18 cellular contexts compared by ENCODE assay signal in genomic region chr11:80167766-80168165, GRCh38.
A peak's percentile ranks its signal among the peaks of the same experiment; 100 is the strongest.
DNase-seq lines count a peak whose midpoint lies in the region; ATAC-seq and TF ChIP-seq lines count a peak whose summit lies in the region.
"Had no signal": no experiment of that assay in that cellular context is flagged by ENCODE, and none has a peak within 500 bp of the region (broad histone marks: within the 10 kb centered on the region; RNA-seq: fewer than 3 reads in every experiment).

No MANE protein-coding gene starts in this region.

- H3K27ac ChIP-seq in HUES48 (ENCODE audit: low read depth, low read length) (peak overlapping the region; percentile 55), PC-3 (ENCODE audit: low read length) (no peak overlapping the region), left lung (no peak overlapping the region)
- H3K27ac ChIP-seq: hepatocyte, pancreas had no signal

- H3K79me2 ChIP-seq in PC-3 (ENCODE audit: low read length) = no peaks in the 10 kb centered on the region
- H3K79me2 ChIP-seq: hepatocyte had no signal

- H3K9me2 ChIP-seq in PC-3 (replicated peaks; ENCODE audit: low read length) = no peaks in the 10 kb centered on the region

- BruUV-seq in PC-3 (replicated peaks; lab: Mats Ljungman, UMichigan) = no TSS peak

- H2AFZ ChIP-seq in PC-3 (ENCODE audit: low read length) = no peak overlapping the region
- H2AFZ ChIP-seq: hepatocyte had no signal

- H3K27me3 ChIP-seq in HUES48 (ENCODE audit: control insufficient read depth, insufficient read depth, low read length) (no peaks in the 10 kb centered on the region), PC-3 (ENCODE audit: low read length) (no peaks in the 10 kb centered on the region), left lung (no peaks in the 10 kb centered on the region)
- H3K27me3 ChIP-seq: hepatocyte, pancreas had no signal

- H3K4me1 ChIP-seq in HUES48 (ENCODE audit: control insufficient read depth, insufficient read depth, low read length) = peaks cover 10% of the 10 kb centered on the region
- H3K4me1 ChIP-seq in PC-3 (ENCODE audit: insufficient read depth, low read length) = no peaks in the 10 kb centered on the region
- H3K4me1 ChIP-seq in left lung = no peaks in the 10 kb centered on the region
- H3K4me1 ChIP-seq: pancreas had no signal

- H3K9me3 ChIP-seq in HUES48 (ENCODE audit: control insufficient read depth, insufficient read depth, low read length) (no peaks in the 10 kb centered on the region), PC-3 (ENCODE audit: low read length) (0 out of 2 replicates have a peak, but pooled peaks cover 18% of the 10 kb centered on the region), left lung (peaks cover 0 to 9% of the 10 kb centered on the region in 2 donors)
- H3K9me3 ChIP-seq: pancreas had no signal

- intact Hi-C loops in PC-3 (cut with micrococcal nuclease) = no loop called here
- intact Hi-C loops in left lung (cut with DNase I) = no loop called here

- H3K4me3 ChIP-seq in AG10803 (ENCODE audit: low read length) (no peak overlapping the region), HUES48 (ENCODE audit: low read depth, low read length) (no peak overlapping the region), PC-3 (ENCODE audit: low read length) (no peak overlapping the region), left lung (no peak overlapping the region)
- H3K4me3 ChIP-seq: hepatocyte, pancreas had no signal

- ATAC-seq in PC-3 = no peak
- ATAC-seq in HG02610 (IDR thresholded peaks at IDR 0.05; ENCODE audit: unreplicated experiment) = no peak
- ATAC-seq in left lung = no peak
- ATAC-seq: left cardiac atrium; pancreas; Right ventricle myocardium inferior; stimulated activated memory B cell treated with anti-CD40 and anti-IgM and Interleukin-4, amounts not matched to agents 10 μg/mL and 1 μg/mL and 100 μg/mL, for 72 hours had no signal

- no peak overlapping the region for H3K9ac ChIP-seq in HUES48 (ENCODE audit: low read depth, low read length)
- H3K9ac ChIP-seq in PC-3 (ENCODE audit: low read length) = no peak overlapping the region

- no peaks in the 10 kb centered on the region for H4K20me1 ChIP-seq in PC-3 (ENCODE audit: low read length)

- CTCF ChIA-PET in PC-3 (lab: Charles Lee) = no interaction called here

- POLR2A ChIA-PET in PC-3 (lab: Charles Lee; ENCODE audit: unreplicated experiment) = no interaction called here

- H3K4me2 ChIP-seq in PC-3 (ENCODE audit: low read length) = no peak overlapping the region
- H3K4me2 ChIP-seq: hepatocyte had no signal

- TF ChIP-seq CTCF in AG10803 (conservative IDR thresholded peaks at IDR 0.05; ENCODE audit: low read length) (no peak), PC-3 (conservative IDR thresholded peaks at IDR 0.05; ENCODE audit: low read depth, low read length) (no peak), left lung (IDR thresholded peaks at IDR 0.05) (no peak)

- peak; percentile 49 for DNase-seq in AG10803 (ENCODE audit: low read depth)
- peak; percentile 34 for DNase-seq in PC-3
- DNase-seq in glomerular visceral epithelial cell (ENCODE audit: extremely low spot score) = peak; percentile 53
- no peak for DNase-seq in SW480 (ENCODE audit: low spot score)
- no peak for DNase-seq in left lung
- DNase-seq in GDM1 (lab: John Stamatoyannopoulos, UW) = no peak
- DNase-seq: activated CD4-positive, alpha-beta T cell treated with anti-CD3 and anti-CD28 coated beads for 48 hours; activated naive CD4-positive, alpha-beta T cell treated with anti-CD3 and anti-CD28 coated beads, Interleukin-2, amount 50 U/mL, for 16 hours; left cardiac atrium; NCI-H1930; NCI-H510A; pancreas; T1000 had no signal

- H3K36me3 ChIP-seq in HUES48 (ENCODE audit: control insufficient read depth, insufficient read depth, low read length) (no peaks in the 10 kb centered on the region), PC-3 (ENCODE audit: low read depth, low read length) (no peaks in the 10 kb centered on the region), left lung (no peaks in the 10 kb centered on the region)
- H3K36me3 ChIP-seq: pancreas had no signal

- H3F3A ChIP-seq in PC-3 (ENCODE audit: low read length, unreplicated experiment) = no peaks in the 10 kb centered on the region

Comparison
In these comparisons a context has a peak if more than half of its experiments do, and no peak if none do; other contexts are left out.
1. DNase-seq: peak in AG10803 (single experiment), PC-3 (single experiment) and glomerular visceral epithelial cell (single experiment); none in SW480 (single experiment), left lung (0 of 2) and GDM1 (single experiment).